Comparison of ENCODE assay signal across 18 cellular contexts in genomic region chr10:124186956-124187355, GRCh38.
DNase-seq lines count a peak whose midpoint lies in the region; ATAC-seq and TF ChIP-seq lines count a peak whose summit lies in the region.
"Had no signal": no experiment of that assay in that cellular context is flagged by ENCODE, and none has a peak within 500 bp of the region (broad histone marks: within the 10 kb centered on the region; RNA-seq: fewer than 3 reads in every experiment).

No MANE protein-coding gene starts in this region.

- no peaks in the 10 kb centered on the region for H3K36me3 Mint-ChIP-seq in osteocyte (ENCODE audit: unreplicated experiment)
- H3K36me3 Mint-ChIP-seq: CD8-positive, alpha-beta T cell had no signal

- no peaks in the 10 kb centered on the region for H3K36me3 ChIP-seq in right atrium auricular region
- H3K36me3 ChIP-seq: BLaER1 treated with 17β-estradiol and CSF1 and Interleukin-3, amounts not matched to agents 10 nM and 100 nM had no signal

- TF ChIP-seq CTCF in right atrium auricular region (IDR thresholded peaks at IDR 0.05) = no peak
- no peak for TF ChIP-seq CTCF in osteocyte (IDR thresholded peaks at IDR 0.05)

- H3K27ac ChIP-seq in right atrium auricular region = no peak overlapping the region
- H3K27ac ChIP-seq: 22Rv1; A549; BLaER1 treated with 17β-estradiol and CSF1 and Interleukin-3, amounts not matched to agents 10 nM and 100 nM; C4-2B had no signal

- no peak overlapping the region for H3K4me3 Mint-ChIP-seq in osteocyte (ENCODE audit: unreplicated experiment)
- H3K4me3 Mint-ChIP-seq: B cell; CD4-positive, alpha-beta T cell; CD8-positive, alpha-beta T cell had no signal

- peaks cover 41% of the 10 kb centered on the region for H3K27me3 Mint-ChIP-seq in osteocyte (ENCODE audit: unreplicated experiment)

- ATAC-seq in left ventricle myocardium superior = no peak
- ATAC-seq: A549; CD8-positive, alpha-beta T cell had no signal

- peaks cover 5% of the 10 kb centered on the region for H3K4me1 Mint-ChIP-seq in osteocyte (ENCODE audit: unreplicated experiment)
- H3K4me1 Mint-ChIP-seq: B cell had no signal

- intact Hi-C loops in left ventricle myocardium superior (cut with micrococcal nuclease) = no loop called here

- H3K27ac Mint-ChIP-seq in osteocyte (ENCODE audit: unreplicated experiment) = no peak overlapping the region
- H3K27ac Mint-ChIP-seq: B cell; CD4-positive, alpha-beta T cell; CD8-positive, alpha-beta T cell had no signal

- H3K4me1 ChIP-seq in right atrium auricular region = peaks cover 0 to 7% of the 10 kb centered on the region in 2 donors
- H3K4me1 ChIP-seq: A549, Caco-2 had no signal

- H3K4me3 ChIP-seq in right atrium auricular region = no peak overlapping the region
- H3K4me3 ChIP-seq: A549; BLaER1 treated with 17β-estradiol and CSF1 and Interleukin-3, amounts not matched to agents 10 nM and 100 nM had no signal

- DNase-seq in right atrium auricular region (ENCODE audit: low spot score) = peak; percentile 30
- DNase-seq in left ventricle myocardium superior = no peak
- DNase-seq in mesenteric fat pad (ENCODE audit: low spot score) = peak; percentile 51
- DNase-seq in osteocyte (ENCODE audit: extremely low spot score, unreplicated experiment) = peak; percentile 69
- no peak for DNase-seq in NCI-H1694 (lab: John Stamatoyannopoulos, UW)
- no peak for DNase-seq in GM19238 (ENCODE audit: insufficient read length, low spot score)
- DNase-seq: AML-193; Caco-2; Calu3; CD4-positive, alpha-beta T cell; DMS79 treated with DMSO at 0.1 percent for 48 hours; GF-D8 had no signal

- no peaks in the 10 kb centered on the region for H3K9me3 ChIP-seq in right atrium auricular region
- H3K9me3 ChIP-seq: A549, Caco-2 had no signal

- H3K9me3 Mint-ChIP-seq in osteocyte (ENCODE audit: unreplicated experiment) = peaks cover 18% of the 10 kb centered on the region
- H3K9me3 Mint-ChIP-seq: CD4-positive, alpha-beta T cell; CD8-positive, alpha-beta T cell had no signal

- no peaks in the 10 kb centered on the region for H3K27me3 ChIP-seq in right atrium auricular region
- H3K27me3 ChIP-seq: BLaER1 treated with 17β-estradiol and CSF1 and Interleukin-3, amounts not matched to agents 10 nM and 100 nM had no signal

Comparison
In these comparisons a context has a peak if more than half of its experiments do, and no peak if none do; other contexts are left out.
1. DNase-seq: peak in right atrium auricular region (single experiment), mesenteric fat pad (single experiment) and osteocyte (single experiment); none in left ventricle myocardium superior (single experiment), NCI-H1694 (single experiment) and GM19238 (single experiment).